8 cellular contexts compared by ENCODE assay signal in the genomic region with DNA sequence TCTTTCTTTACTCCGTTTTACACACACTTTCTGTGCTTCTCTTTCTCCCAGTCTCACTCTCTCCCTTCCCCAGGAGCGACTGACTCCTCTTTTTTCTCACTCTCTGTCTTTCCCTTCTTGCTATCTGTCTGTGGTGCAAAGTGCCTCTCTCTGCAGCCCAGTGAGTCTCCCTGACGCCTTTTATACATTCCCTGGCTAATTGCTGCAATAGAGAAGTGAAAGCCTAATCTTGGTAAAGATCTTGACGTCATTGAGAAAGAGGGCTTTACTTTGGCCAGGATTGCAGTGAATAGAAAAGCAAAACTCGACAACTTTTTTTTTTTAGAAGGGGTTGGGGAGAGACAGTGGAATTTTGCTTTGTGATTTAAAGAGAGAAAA. TPM values are rescaled to one million over a fixed set of nuclear protein-coding genes. Genes with fewer than 3 reads are reported as not detected.
A peak's percentile ranks its signal among the peaks of the same experiment; 100 is the strongest.
DNase-seq lines count a peak whose midpoint lies in the region; FAIRE-seq and TF ChIP-seq lines count a peak whose summit lies in the region.

No MANE protein-coding gene starts in this region.

- no peaks in the 10 kb centered on the region for H3K27me3 ChIP-seq in small intestine (ENCODE audit: control insufficient read depth in 2 of 2, insufficient read depth in 2 of 2, low read length in 2 of 2)

- H3K9me3 ChIP-seq in small intestine (ENCODE audit: control insufficient read depth, low read depth) = no peaks in the 10 kb centered on the region

- DNase-seq in GM20000 (ENCODE audit: low spot score) (peak; percentile 9), NOMO-1 treated with DMSO at 0.1 percent for 48 hours (lab: John Stamatoyannopoulos, UW; ENCODE audit: unreplicated experiment) (peak; percentile 64), fibroblast of peridontal ligament (ENCODE audit: extremely low read depth) (peak; percentile 53), small intestine (peak; percentile 1), DMS79 treated with DMSO at 0.1 percent for 48 hours (lab: John Stamatoyannopoulos, UW) (no peak), kidney glomerular epithelial cell (lab: John Stamatoyannopoulos, UW) (no peak), NCI-H146 treated with DMSO at 0.1 percent for 48 hours (lab: John Stamatoyannopoulos, UW; ENCODE audit: unreplicated experiment) (no peak)
- no peak for DNase-seq in activated T-cell treated with anti-CD3 and anti-CD28 coated beads, Interleukin-2, amount 50 U/mL, for 48 hours

- H3K36me3 ChIP-seq in small intestine (ENCODE audit: control insufficient read depth in 2 of 2, insufficient read depth in 2 of 2, low read length in 2 of 2) = no peaks in the 10 kb centered on the region

- 5 to 8% (median 6%) methylated on average over 5 of the region's 5 CpGs for WGBS in small intestine, 3 donors

- H3K4me1 ChIP-seq in small intestine (ENCODE audit: control insufficient read depth in 2 of 2, insufficient read depth in 1 of 2, low read depth in 1 of 2, low read length in 1 of 2) = no peaks in the 10 kb centered on the region

- H3K27ac ChIP-seq in small intestine (ENCODE audit: low read depth in 1 of 2, low read length in 1 of 2) = no peak overlapping the region

- no peak for TF ChIP-seq CTCF in GM20000 (IDR thresholded peaks at IDR 0.05; ENCODE audit: extremely low read depth, missing control alignments)

- no peak for FAIRE-seq in small intestine (lab: Jason Lieb, UNC)

- H3K4me3 ChIP-seq in small intestine (ENCODE audit: low read depth in 1 of 2, low read length in 2 of 2) = no peak overlapping the region

RNA-seq across cellular contexts. Expression of a gene that starts 0.7 kb away (rescaled TPM):
- polyA plus RNA-seq in small intestine = 1 to 10 TPM in 2 of 3 donors, under 1 TPM in 1; 0.07 to 3.8 (median 2.0) TPM

Comparison
In these comparisons a context has a peak if more than half of its experiments do, and no peak if none do; other contexts are left out.
1. DNase-seq: peak in GM20000 (single experiment), NOMO-1 treated with DMSO at 0.1 percent for 48 hours (single experiment), fibroblast of peridontal ligament (single experiment) and small intestine (single experiment); none in activated T-cell treated with anti-CD3 and anti-CD28 coated beads, Interleukin-2, amount 50 U/mL, for 48 hours (0 of 2), DMS79 treated with DMSO at 0.1 percent for 48 hours (single experiment), kidney glomerular epithelial cell (single experiment) and NCI-H146 treated with DMSO at 0.1 percent for 48 hours (single experiment).